Comparison of ENCODE assay signal across 9 cellular contexts in genomic region chr2:209977386-209978239, GRCh38. TPM values are rescaled to one million over a fixed set of nuclear protein-coding genes. Genes with fewer than 3 reads are reported as not detected.
A peak's percentile ranks its signal among the peaks of the same experiment; 100 is the strongest.
DNase-seq lines count a peak whose midpoint lies in the region; ATAC-seq, FAIRE-seq and TF ChIP-seq lines count a peak whose summit lies in the region.
"Had no signal": no experiment of that assay in that cellular context is flagged by ENCODE, and none has a peak within 500 bp of the region (broad histone marks: within the 10 kb centered on the region; RNA-seq: fewer than 3 reads in every experiment).

No MANE protein-coding gene starts in this region.

- H3K27me3 ChIP-seq in CD8-positive, alpha-beta T cell (ENCODE audit: insufficient read depth, low read length), result no peaks in the 10 kb centered on the region
- no peaks in the 10 kb centered on the region for H3K27me3 ChIP-seq in RWPE2 (ENCODE audit: insufficient read depth, poor library complexity, severe bottlenecking)
- H3K27me3 ChIP-seq in small intestine (ENCODE audit: control insufficient read depth in 2 of 2, insufficient read depth in 2 of 2, low read length in 2 of 2), result no peaks in the 10 kb centered on the region
- H3K27me3 ChIP-seq in MG63, result no peaks in the 10 kb centered on the region

- no peaks in the 10 kb centered on the region for H3K9me3 Mint-ChIP-seq in CD8-positive, alpha-beta T cell

- FAIRE-seq in small intestine (lab: Jason Lieb, UNC), result peak; percentile 76

- H3K36me3 Mint-ChIP-seq in CD8-positive, alpha-beta T cell, result no peaks in the 10 kb centered on the region

- no peaks in the 10 kb centered on the region for H3K9me3 ChIP-seq in CD8-positive, alpha-beta T cell (ENCODE audit: low read length)
- H3K9me3 ChIP-seq in RWPE2 (ENCODE audit: severe bottlenecking) (no peaks in the 10 kb centered on the region), small intestine (ENCODE audit: control insufficient read depth, low read depth) (no peaks in the 10 kb centered on the region), MG63 (no peaks in the 10 kb centered on the region)

- no peak for DNase-seq in CD8-positive, alpha-beta T cell
- DNase-seq in RWPE2 (ENCODE audit: low spot score) (no peak), fibroblast of the aortic adventitia (ENCODE audit: low read depth) (peak; percentile 67), small intestine (peak; percentile 49), D341Med (ENCODE audit: low spot score) (no peak), MG63 (no peak)

- intact Hi-C loops in CD8-positive, alpha-beta T cell (cut with DNase I, micrococcal nuclease), result loop anchor here (1.0 to 10.0 kb wide), 4 partner anchors 218 to 1603 kb away; no protein-coding TSS in a partner anchor

- peak; percentile 79 for TF ChIP-seq CTCF in CD8-positive, alpha-beta T cell (IDR thresholded peaks at IDR 0.05)
- TF ChIP-seq CTCF in RWPE2 (IDR thresholded peaks at IDR 0.05; ENCODE audit: poor library complexity, severe bottlenecking) (peak; percentile 72), fibroblast of the aortic adventitia (IDR thresholded peaks at IDR 0.05; ENCODE audit: insufficient read depth, low read length) (peak; percentile 44)

- CTCF ChIA-PET in CD8-positive, alpha-beta T cell (lab: Charles Lee), result interaction anchor here (0.5 to 4.3 kb wide), 23 partner anchors 12 to 1814 kb away, joined by 3 to 50 read pairs (median 4); no protein-coding TSS in a partner anchor

- H3K4me1 Mint-ChIP-seq in CD8-positive, alpha-beta T cell (ENCODE audit: low read depth), result no peaks in the 10 kb centered on the region

- no peak overlapping the region for H3K4me3 ChIP-seq in CD8-positive, alpha-beta T cell (ENCODE audit: low read depth, low read length)
- H3K4me3 ChIP-seq in RWPE2 (ENCODE audit: severe bottlenecking) (no peak overlapping the region), fibroblast of the aortic adventitia (ENCODE audit: low read depth, low read length) (no peak overlapping the region), small intestine (ENCODE audit: low read depth in 1 of 2, low read length in 2 of 2) (no peak overlapping the region), MG63 (no peak overlapping the region)
- H3K4me3 ChIP-seq: SK-N-MC had no signal

- H3K27ac Mint-ChIP-seq in CD8-positive, alpha-beta T cell, result no peak overlapping the region

- POLR2A ChIA-PET in CD8-positive, alpha-beta T cell (lab: Charles Lee), result interaction anchor here (1.0 kb wide), 1 partner anchor 226 kb away, joined by 3 read pairs; no protein-coding TSS in a partner anchor

- H3K36me3 ChIP-seq in CD8-positive, alpha-beta T cell (ENCODE audit: insufficient read depth, low read length), result no peaks in the 10 kb centered on the region
- H3K36me3 ChIP-seq in RWPE2 (ENCODE audit: low read depth) (no peaks in the 10 kb centered on the region), small intestine (ENCODE audit: control insufficient read depth in 2 of 2, insufficient read depth in 2 of 2, low read length in 2 of 2) (no peaks in the 10 kb centered on the region), MG63 (no peaks in the 10 kb centered on the region)

- 75 to 91% (median 78%) methylated on average over 2 of the region's 2 CpGs for WGBS in small intestine, 3 donors

- H3K27ac ChIP-seq in CD8-positive, alpha-beta T cell (ENCODE audit: low read depth, low read length), result no peak overlapping the region
- H3K27ac ChIP-seq in RWPE2 (ENCODE audit: poor library complexity, severe bottlenecking), result no peak overlapping the region
- H3K27ac ChIP-seq in small intestine (ENCODE audit: low read depth in 1 of 2, low read length in 1 of 2), result no peak overlapping the region
- H3K27ac ChIP-seq: SK-N-MC had no signal

- no peaks in the 10 kb centered on the region for H3K4me1 ChIP-seq in CD8-positive, alpha-beta T cell (ENCODE audit: insufficient read depth, low read length)
- H3K4me1 ChIP-seq in RWPE2 (ENCODE audit: insufficient read depth, poor library complexity, severe bottlenecking), result no peaks in the 10 kb centered on the region
- no peaks in the 10 kb centered on the region for H3K4me1 ChIP-seq in small intestine (ENCODE audit: control insufficient read depth in 2 of 2, insufficient read depth in 1 of 2, low read depth in 1 of 2, low read length in 1 of 2)

- peaks cover 5% of the 10 kb centered on the region for H3K27me3 Mint-ChIP-seq in CD8-positive, alpha-beta T cell (ENCODE audit: low read depth)

- no peak overlapping the region for H3K4me3 Mint-ChIP-seq in CD8-positive, alpha-beta T cell

- ATAC-seq in CD8-positive, alpha-beta T cell, result peak; percentile 44
- peak; percentile 56 for ATAC-seq in GM19035 (IDR thresholded peaks at IDR 0.05; ENCODE audit: unreplicated experiment)
- peak; percentile 36 for ATAC-seq in HG03469 (IDR thresholded peaks at IDR 0.05; ENCODE audit: unreplicated experiment)
- ATAC-seq in RWPE2 (ENCODE audit: low read depth), result no peak

RNA-seq across cellular contexts. Expression of gene RPE, which starts 24.8 kb away (rescaled TPM):
- 10 to 100 TPM in 1 of 2 experiments, 1 to 10 TPM in 1; 7.2 to 10.5 TPM for total RNA-seq in CD8-positive, alpha-beta T cell
- total RNA-seq in fibroblast of the aortic adventitia (ENCODE audit: low replicate concordance), result 69.6 and 97.3 TPM in 2 replicates
- polyA plus RNA-seq in small intestine, result 10 to 100 TPM; 16.2 to 32.2 (median 23.7) TPM
- total RNA-seq in MG63 (2014; rRNA removed; shearing (Covaris generic); ENCODE audit: low replicate concordance), result 27.6 and 179 TPM in 2 replicates

Comparison
In these comparisons a context has a peak if more than half of its experiments do, and no peak if none do; other contexts are left out.
1. DNase-seq: peak in fibroblast of the aortic adventitia (single experiment) and small intestine (single experiment); none in CD8-positive, alpha-beta T cell (0 of 7), RWPE2 (single experiment), D341Med (single experiment) and MG63 (single experiment).
2. Peak in every context shown above with its lines, with median percentiles within 50 percentile points of each other: CTCF ChIP-seq.